ENCODE assay signal across 1 cellular context in the genomic region with DNA sequence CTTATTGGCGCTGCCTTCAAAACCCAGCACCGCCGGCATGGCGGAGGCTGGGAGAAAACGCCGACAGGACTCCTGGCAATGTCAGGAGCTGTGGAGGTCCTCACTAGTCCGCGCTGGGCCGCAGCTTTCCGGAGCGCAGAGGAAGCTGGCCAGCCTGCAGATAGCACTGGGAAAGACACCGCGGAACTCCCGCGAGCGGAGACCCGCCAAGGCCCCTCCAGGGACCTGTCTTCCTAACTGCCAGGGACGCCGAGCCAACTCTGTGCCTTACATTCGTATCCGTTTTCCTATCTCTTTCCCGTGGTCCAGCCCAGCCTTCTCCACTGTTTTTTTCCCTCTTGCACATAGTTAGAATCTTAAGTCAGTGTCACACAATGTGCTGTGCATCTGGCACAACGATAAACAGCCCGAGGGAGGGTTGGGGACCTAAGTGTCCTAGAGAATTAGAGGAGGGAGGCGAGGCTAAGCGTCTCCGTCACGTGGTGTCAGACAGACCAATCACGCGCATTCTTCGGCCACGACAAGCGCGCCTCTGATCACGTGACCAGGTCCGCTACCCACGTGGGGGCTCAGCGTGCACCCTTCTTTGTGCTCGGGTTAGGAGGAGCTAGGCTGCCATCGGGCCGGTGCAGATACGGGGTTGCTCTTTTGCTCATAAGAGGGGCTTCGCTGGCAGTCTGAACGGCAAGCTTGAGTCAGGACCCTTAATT.
TF ChIP-seq lines count a peak whose summit lies in the region.

TSS of gene APEX1 (plus strand) at position 582 of the 710 bp plus-strand sequence. CDS start 420 bp downstream, outside the sequence.
TSS of gene OSGEP (minus strand) at position 168 of the 710 bp plus-strand sequence. CDS start at position 39, 129 bp downstream.

TF ChIP-seq in HCT116, 20 proteins besides CTCF, POLR2A, EP300 and RAD21 (continued from another document):
- TF ChIP-seq CBX3 (IDR thresholded peaks at IDR 0.05; ENCODE audit: low read depth) (no peak; the same call in 1 of the 2 replicates), EZH2 (IDR thresholded peaks at IDR 0.05) (no peak), JUND (IDR thresholded peaks at IDR 0.05) (no peak), TCF7L2 (IDR thresholded peaks at IDR 0.05; ENCODE audit: borderline replicate concordance, extremely low read depth, insufficient read depth, insufficient read length) (peak; percentile 86), REST (IDR thresholded peaks at IDR 0.05; ENCODE audit: low read depth) (no peak), SP1 (IDR thresholded peaks at IDR 0.05; ENCODE audit: low read depth) (peak; percentile 79), ELF1 (IDR thresholded peaks at IDR 0.05; ENCODE audit: borderline replicate concordance, low read depth) (no peak), SIN3A (IDR thresholded peaks at IDR 0.05; ENCODE audit: low read depth) (peak; percentile 95), POLR2AphosphoS5 (IDR thresholded peaks at IDR 0.05; ENCODE audit: low read depth, low read length) (peak; percentile 66), ZFX (IDR thresholded peaks at IDR 0.05) (no peak), YY1 (IDR thresholded peaks at IDR 0.05; ENCODE audit: extremely low read depth, insufficient replicate concordance, low read depth, low read length) (peak; percentile 29)
